24 cellular contexts compared by ENCODE assay signal in genomic region chr16:4960579-4960978, GRCh38. TPM values are rescaled to one million over a fixed set of nuclear protein-coding genes. Genes with fewer than 3 reads are reported as not detected.
"Had no signal": no experiment of that assay in that cellular context is flagged by ENCODE, and none has a peak within 500 bp of the region (broad histone marks: within the 10 kb centered on the region; RNA-seq: fewer than 3 reads in every experiment).

No MANE protein-coding gene starts in this region.

- H3K27me3 ChIP-seq: breast epithelium had no signal

- H3K36me3 ChIP-seq: breast epithelium, cardiac muscle cell had no signal

- DNase-seq: activated CD4-positive, alpha-beta T cell treated with anti-CD3 and anti-CD28 coated beads for 1 hour; activated CD4-positive, alpha-beta T cell treated with anti-CD3 and anti-CD28 coated beads for 4 hours; activated CD4-positive, alpha-beta T cell treated with anti-CD3 and anti-CD28 coated beads, Interleukin-2, amount 50 U/mL, for 1 hour; activated CD4-positive, alpha-beta T cell treated with anti-CD3 and anti-CD28 coated beads, Interleukin-2, amount 50 U/mL, for 48 hours; activated CD4-positive, CD25-positive, alpha-beta regulatory T cell; activated CD8-positive, alpha-beta memory T cell treated with anti-CD3 and anti-CD28 coated beads for 24 hours; activated CD8-positive, alpha-beta T cell treated with anti-CD3 and anti-CD28 coated beads for 36 hours; activated effector memory CD4-positive, alpha-beta T cell treated with Interleukin-2 at 50 U/mL for 16 hours; activated gamma-delta T cell treated with Interleukin-2 at 50 U/mL for 16 hours; activated naive CD4-positive, alpha-beta T cell treated with anti-CD3 and anti-CD28 coated beads, Interleukin-2, amount 50 U/mL, for 16 hours; activated naive CD4-positive, alpha-beta T cell treated with Interleukin-2 at 50 U/mL for 16 hours; activated T-cell treated with anti-CD3 and anti-CD28 coated beads, Interleukin-2, amount 50 U/mL, for 4 hours; amniotic stem cell; cortex of kidney; dermis blood vessel endothelial cell; effector CD8-positive, alpha-beta T cell; foreskin fibroblast; T-helper 2 cell had no signal

- H3K4me3 ChIP-seq: breast epithelium, cardiac muscle cell had no signal

- FAIRE-seq: colon, frontal cortex had no signal

- H3K27ac ChIP-seq: breast epithelium, cardiac muscle cell had no signal

- H3K4me1 ChIP-seq: breast epithelium had no signal

- H3K9me3 ChIP-seq: breast epithelium had no signal

RNA-seq across cellular contexts. Expression of gene SEC14L5, which starts 2.4 kb away (rescaled TPM):
- total RNA-seq: activated T-cell treated with anti-CD3 and anti-CD28 coated beads, Interleukin-2, amount 50 U/mL, for 4 hours; dermis blood vessel endothelial cell; T-helper 1 cell treated with Interleukin-12 subunit alpha and Interleukin-12 subunit beta and Interleukin-4 antibody, amounts not matched to agents 30 ng/mL and 1 ng/mL, for 36 hours had no signal
- polyA plus RNA-seq: cardiac muscle cell had no signal

RNA-seq across cellular contexts. Expression of gene PPL, which starts 23.6 kb away (rescaled TPM):
- total RNA-seq: activated T-helper 17 cell treated with anti-CD3 and anti-CD28 coated beads, Interleukin-2, amount 50 U/mL, for 72 hours; T-helper 1 cell treated with Interleukin-12 subunit alpha and Interleukin-12 subunit beta and Interleukin-4 antibody, amounts not matched to agents 30 ng/mL and 1 ng/mL, for 36 hours had no signal
